In genomic region chr15:64144565-64145281, GRCh38 we compare ENCODE assay signal across 9 cellular contexts. TPM values are rescaled to one million over a fixed set of nuclear protein-coding genes. Genes with fewer than 3 reads are reported as not detected.
A peak's percentile ranks its signal among the peaks of the same experiment; 100 is the strongest.
DNase-seq lines count a peak whose midpoint lies in the region; ATAC-seq and TF ChIP-seq lines count a peak whose summit lies in the region.
"Had no signal": no experiment of that assay in that cellular context is flagged by ENCODE, and none has a peak within 500 bp of the region (broad histone marks: within the 10 kb centered on the region; RNA-seq: fewer than 3 reads in every experiment).

No MANE protein-coding gene starts in this region.

- no peaks in the 10 kb centered on the region for H3K36me3 ChIP-seq in GM23338 (ENCODE audit: insufficient read depth)

- DNase-seq in GM10266 (ENCODE audit: extremely low spot score) (peak; percentile 84), germinal center (ENCODE audit: low spot score) (peak; percentile 47), GM03348 (ENCODE audit: low spot score) (no peak), GM23338 (ENCODE audit: low spot score) (no peak), left lobe of liver (ENCODE audit: low spot score) (no peak), iPS-NIHi11 (ENCODE audit: low spot score) (no peak)

- no peaks in the 10 kb centered on the region; the same call in 2 of the 3 replicates for H3K9me3 Mint-ChIP-seq in GM23338

- no peak overlapping the region for H2AFZ ChIP-seq in GM23338

- TF ChIP-seq CTCF in GM10266 (IDR thresholded peaks at IDR 0.05; ENCODE audit: control insufficient read depth, insufficient read depth, low read depth, missing control alignments) (peak; percentile 20), GM23338 (conservative IDR thresholded peaks at IDR 0.05; ENCODE audit: low read depth in 2 of 2) (no peak)

- peaks cover 4% of the 10 kb centered on the region for H3K4me1 Mint-ChIP-seq in GM23338

- no peaks in the 10 kb centered on the region for H3F3A ChIP-seq in GM23338 (replicated peaks; ENCODE audit: low read depth)

- ATAC-seq in GM19452 (IDR thresholded peaks at IDR 0.05; ENCODE audit: unreplicated experiment) (peak; percentile 73), HG03139 (IDR thresholded peaks at IDR 0.05; ENCODE audit: unreplicated experiment) (peak; percentile 55), GM23338 (no peak), left lobe of liver (no peak)

- H3K4me3 ChIP-seq in GM23338, result no peak overlapping the region

- peaks cover 6% of the 10 kb centered on the region for H3K27me3 Mint-ChIP-seq in GM23338 (ENCODE audit: insufficient read depth, low read depth, poor library complexity)

- no peak overlapping the region for H3K27ac ChIP-seq in GM23338 (ENCODE audit: low read depth)
- H3K27ac ChIP-seq: HL-60 had no signal

- H3K27ac Mint-ChIP-seq in GM23338, result no peak overlapping the region

- no peaks in the 10 kb centered on the region for H3K27me3 ChIP-seq in GM23338 (ENCODE audit: insufficient read depth)

- H3K36me3 Mint-ChIP-seq in GM23338 (ENCODE audit: low read depth), result no peaks in the 10 kb centered on the region; the same call in 2 of the 3 replicates

- no peak overlapping the region for H3K4me3 Mint-ChIP-seq in GM23338

- no peaks in the 10 kb centered on the region for H3K4me1 ChIP-seq in GM23338 (ENCODE audit: insufficient read depth)

- H3K79me2 ChIP-seq in GM23338 (replicated peaks; ENCODE audit: insufficient read depth), result no peaks in the 10 kb centered on the region

- H3K9me2 ChIP-seq in GM23338 (ENCODE audit: insufficient read depth), result no peaks in the 10 kb centered on the region

- H4K20me1 ChIP-seq in GM23338 (replicated peaks; ENCODE audit: insufficient read depth), result no peaks in the 10 kb centered on the region

- no peak overlapping the region for H3K4me2 ChIP-seq in GM23338

TF ChIP-seq in GM23338, 12 proteins besides CTCF, POLR2A, EP300 and RAD21:
- no peak for TF ChIP-seq POLR2AphosphoS5 (IDR thresholded peaks at IDR 0.05; ENCODE audit: low read depth)
- TF ChIP-seq NANOG (IDR thresholded peaks at IDR 0.05; ENCODE audit: borderline replicate concordance), result no peak
- TF ChIP-seq CREB1 (CRISPR knock-in tag; IDR thresholded peaks at IDR 0.05; ENCODE audit: low read depth), result no peak
- no peak for TF ChIP-seq STAT1 (IDR thresholded peaks at IDR 0.05; ENCODE audit: unreplicated experiment)
- no peak for TF ChIP-seq REST (IDR thresholded peaks at IDR 0.05; ENCODE audit: unreplicated experiment)
- TF ChIP-seq ETS1 (IDR thresholded peaks at IDR 0.05), result no peak
- no peak for TF ChIP-seq ZNF331 (CRISPR knock-in tag; IDR thresholded peaks at IDR 0.05; ENCODE audit: low read depth)
- no peak for TF ChIP-seq ZNF114 (CRISPR knock-in tag; IDR thresholded peaks at IDR 0.05)
- TF ChIP-seq EZH2phosphoT487 (IDR thresholded peaks at IDR 0.05; ENCODE audit: unreplicated experiment), result no peak

RNA-seq across cellular contexts. Expression of gene SNX22, which starts 6.8 kb away (rescaled TPM):
- 1.9 and 5.7 TPM in 2 replicates for total RNA-seq in GM23338 (2014; rRNA removed; shearing (Covaris generic))
- 3.7 TPM in 2 replicates for polyA plus RNA-seq in GM23338 (2016; fragmentation: Nextera tagmentation; extraction: Ambion mirVana)
- 1.2 TPM for total RNA-seq in left lobe of liver

RNA-seq across cellular contexts. Expression of gene PPIB, which starts 18.1 kb away (rescaled TPM):
- 372 and 398 TPM in 2 replicates for total RNA-seq in GM23338 (2014; rRNA removed; shearing (Covaris generic))
- 870 and 887 TPM in 2 replicates for polyA plus RNA-seq in GM23338 (2016; fragmentation: Nextera tagmentation; extraction: Ambion mirVana)
- total RNA-seq in left lobe of liver, result 474 TPM

RNA-seq across cellular contexts. Expression of gene SNX1, which starts 48.9 kb away (rescaled TPM):
- total RNA-seq in GM23338 (2014; rRNA removed; shearing (Covaris generic)), result 27.5 and 33.3 TPM in 2 replicates
- polyA plus RNA-seq in GM23338 (2016; fragmentation: Nextera tagmentation; extraction: Ambion mirVana), result 29.1 and 33.8 TPM in 2 replicates
- total RNA-seq in left lobe of liver, result 66.2 TPM

RNA-seq across cellular contexts. Expression of gene CIAO2A, which starts 51.1 kb away (rescaled TPM):
- total RNA-seq in GM23338 (2014; rRNA removed; shearing (Covaris generic)), result 132 and 199 TPM in 2 replicates
- 318 and 366 TPM in 2 replicates for polyA plus RNA-seq in GM23338 (2016; fragmentation: Nextera tagmentation; extraction: Ambion mirVana)
- total RNA-seq in left lobe of liver, result 70.2 TPM

Comparison
In these comparisons a context has a peak if more than half of its experiments do, and no peak if none do; other contexts are left out.
1. DNase-seq: peak in GM10266 (single experiment) and germinal center (single experiment); none in GM03348 (single experiment), GM23338 (single experiment), left lobe of liver (single experiment) and iPS-NIHi11 (single experiment).
2. ATAC-seq: peak in GM19452 (single experiment) and HG03139 (single experiment); none in GM23338 (single experiment) and left lobe of liver (single experiment).